In genomic region chr2:177169810-177170514, GRCh38 we compare ENCODE assay signal across 8 cellular contexts. TPM values are rescaled to one million over a fixed set of nuclear protein-coding genes. Genes with fewer than 3 reads are reported as not detected.
DNase-seq lines count a peak whose midpoint lies in the region; ATAC-seq and TF ChIP-seq lines count a peak whose summit lies in the region.

No MANE protein-coding gene starts in this region.

- ATAC-seq in DND-41 (ENCODE audit: insufficient read depth, low read depth), result peak; percentile 57; the same call in 1 of the 3 replicates
- ATAC-seq in GM21381 (IDR thresholded peaks at IDR 0.05; ENCODE audit: unreplicated experiment), result peak; percentile 62
- peak; percentile 59 for ATAC-seq in HG03571 (IDR thresholded peaks at IDR 0.05; ENCODE audit: unreplicated experiment)
- no peak for ATAC-seq in WTC11
- ATAC-seq in HG02763 (IDR thresholded peaks at IDR 0.05; ENCODE audit: unreplicated experiment), result no peak

- DNase-seq in DND-41 (no peak), WTC11 (ENCODE audit: low spot score) (no peak), progenitor cell of endocrine pancreas (ENCODE audit: low spot score, unreplicated experiment) (no peak), mucosa of gallbladder (ENCODE audit: low spot score) (no peak), BE2C (no peak)

- H3K27ac Mint-ChIP-seq in WTC11, result peak overlapping the region; percentile 96
- peak overlapping the region; percentile 81 for H3K27ac Mint-ChIP-seq in progenitor cell of endocrine pancreas

- H3K27me3 ChIP-seq in DND-41 (ENCODE audit: insufficient read depth, low read length, poor library complexity) (no peaks in the 10 kb centered on the region), BE2C (no peaks in the 10 kb centered on the region)

- H3K9me3 Mint-ChIP-seq in WTC11 (no peaks in the 10 kb centered on the region), progenitor cell of endocrine pancreas (ENCODE audit: low read depth) (no peaks in the 10 kb centered on the region)

- no peaks in the 10 kb centered on the region for H3K27me3 Mint-ChIP-seq in WTC11 (ENCODE audit: low read depth)
- H3K27me3 Mint-ChIP-seq in progenitor cell of endocrine pancreas, result no peaks in the 10 kb centered on the region

- H4K20me1 ChIP-seq in DND-41 (ENCODE audit: insufficient read depth, low read length), result no peaks in the 10 kb centered on the region

- H3K9ac ChIP-seq in DND-41 (ENCODE audit: low read depth, low read length), result no peak overlapping the region

- POLR2A ChIA-PET in WTC11 (lab: Charles Lee), result no interaction called here

- H3K79me2 ChIP-seq in DND-41 (ENCODE audit: insufficient read depth, low read length), result no peaks in the 10 kb centered on the region

- CTCF ChIA-PET in WTC11 (lab: Charles Lee), result interaction anchor here (0.9 to 3.3 kb wide), 3 partner anchors 21 to 85 kb away, joined by 3 to 11 read pairs (median 4); no protein-coding TSS in a partner anchor

- peaks cover 38% of the 10 kb centered on the region for H3K4me1 Mint-ChIP-seq in WTC11
- peaks cover 38% of the 10 kb centered on the region for H3K4me1 Mint-ChIP-seq in progenitor cell of endocrine pancreas (ENCODE audit: low read depth)

- H3K9me3 ChIP-seq in DND-41 (ENCODE audit: insufficient read depth, low read length, severe bottlenecking), result no peaks in the 10 kb centered on the region
- H3K9me3 ChIP-seq in BE2C, result no peaks in the 10 kb centered on the region

- H3K4me3 Mint-ChIP-seq in WTC11 (no peak overlapping the region), progenitor cell of endocrine pancreas (ENCODE audit: low read depth) (no peak overlapping the region)

- H3K4me2 ChIP-seq in DND-41 (ENCODE audit: insufficient read depth, low read length), result no peak overlapping the region

- no peak overlapping the region for H2AFZ ChIP-seq in DND-41 (ENCODE audit: low read depth, low read length)

- H3K4me1 ChIP-seq in DND-41 (ENCODE audit: insufficient read depth, low read length), result peaks cover 4% of the 10 kb centered on the region
- H3K4me1 ChIP-seq in BE2C, result peaks cover 9% of the 10 kb centered on the region

- no peak overlapping the region for H3K4me3 ChIP-seq in DND-41 (ENCODE audit: low read depth in 1 of 2, low read length in 2 of 2)
- H3K4me3 ChIP-seq in BE2C (ENCODE audit: low read depth, low read length), result no peak overlapping the region

- H3K27ac ChIP-seq in DND-41 (ENCODE audit: low read length), result no peak overlapping the region

- TF ChIP-seq CTCF in DND-41 (IDR thresholded peaks at IDR 0.05; ENCODE audit: borderline replicate concordance, extremely low read depth, low read length, poor library complexity, severe bottlenecking) (no peak), WTC11 (IDR thresholded peaks at IDR 0.05) (no peak), progenitor cell of endocrine pancreas (IDR thresholded peaks at IDR 0.05; ENCODE audit: unreplicated experiment) (no peak), BE2C (IDR thresholded peaks at IDR 0.05; ENCODE audit: low read depth, low read length) (no peak)

- H3K36me3 ChIP-seq in DND-41 (ENCODE audit: insufficient read depth, low read length) (no peaks in the 10 kb centered on the region), BE2C (no peaks in the 10 kb centered on the region)

- H3K36me3 Mint-ChIP-seq in WTC11 (no peaks in the 10 kb centered on the region), progenitor cell of endocrine pancreas (ENCODE audit: insufficient read depth) (no peaks in the 10 kb centered on the region)

TF ChIP-seq in WTC11, 78 proteins besides CTCF, POLR2A, EP300 and RAD21:
- TF ChIP-seq MLX (CRISPR knock-in tag; IDR thresholded peaks at IDR 0.05), result no peak
- peak; percentile 64 for TF ChIP-seq GABPB1 (CRISPR knock-in tag; IDR thresholded peaks at IDR 0.05)

RNA-seq across cellular contexts. Expression of gene HNRNPA3, which starts 42.6 kb away (rescaled TPM):
- 367 to 406 TPM (median 379 TPM) in 3 replicates for total RNA-seq in WTC11 (2021)
- 334 and 339 TPM in 2 replicates for total RNA-seq in progenitor cell of endocrine pancreas
- 128 TPM for total RNA-seq in mucosa of gallbladder
- polyA plus RNA-seq in BE2C (2012; ENCODE audit: insufficient read depth, insufficient read length, low read depth), result 79.6 TPM

Comparison
In these comparisons a context has a peak if more than half of its experiments do, and no peak if none do; other contexts are left out.
1. ATAC-seq: peak in DND-41 (single experiment), GM21381 (single experiment) and HG03571 (single experiment); none in WTC11 (single experiment) and HG02763 (single experiment).